Comparison of ENCODE assay signal across 10 cellular contexts in the genomic region with DNA sequence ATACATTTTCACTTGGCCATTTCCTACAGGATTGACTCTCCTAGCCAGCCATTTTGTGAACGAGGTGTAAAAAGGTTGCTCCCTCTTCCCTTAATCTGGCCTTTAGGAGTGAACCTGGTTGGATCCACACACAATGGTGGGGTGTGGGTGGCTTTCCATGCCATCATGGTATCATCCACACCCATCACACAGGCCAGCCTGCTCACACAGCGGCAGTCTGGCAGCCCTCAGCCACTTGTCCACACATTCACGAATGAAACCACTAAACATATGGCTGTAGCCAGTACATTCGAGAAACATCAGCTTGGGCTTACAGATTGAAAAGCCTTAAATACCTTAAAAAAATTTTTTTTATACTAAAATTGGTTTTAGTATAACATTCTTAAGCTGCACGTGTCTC. TPM values are rescaled to one million over a fixed set of nuclear protein-coding genes. Genes with fewer than 3 reads are reported as not detected.
"Had no signal": no experiment of that assay in that cellular context is flagged by ENCODE, and none has a peak within 500 bp of the region (broad histone marks: within the 10 kb centered on the region; RNA-seq: fewer than 3 reads in every experiment).

No MANE protein-coding gene starts in this region.

- H3K9me3 ChIP-seq: HAP-1 had no signal

- FAIRE-seq: HepG2 had no signal

- H3K9me3 Mint-ChIP-seq: GM23338 had no signal

- H3K36me3 ChIP-seq: HAP-1 had no signal

- H3K4me3 ChIP-seq: GM23338, HAP-1 had no signal

- H3K27me3 Mint-ChIP-seq: IgD-negative memory B cell had no signal

- H3K4me1 Mint-ChIP-seq: IgD-negative memory B cell had no signal

- H3K27ac ChIP-seq: HL-60 had no signal

- DNase-seq: H7, HFFc6, KBM-7 had no signal

- H3K36me3 Mint-ChIP-seq: IgD-negative memory B cell had no signal

- H3K27ac Mint-ChIP-seq: GM23338, HFFc6, IgD-negative memory B cell had no signal

- H3K4me3 Mint-ChIP-seq: GM23338, HFFc6, IgD-negative memory B cell had no signal

- H3K4me2 ChIP-seq: GM23338 had no signal

- H3K4me1 ChIP-seq: HAP-1 had no signal

RNA-seq across cellular contexts. Expression of a gene that starts 31.9 kb away (rescaled TPM):
- total RNA-seq: GM23338, H4, H7, HepG2, HFFc6, HT1080 had no signal
- polyA plus RNA-seq: GM23338, HepG2, IgD-negative memory B cell had no signal
